Comparison of ENCODE assay signal across 18 cellular contexts in the genomic region with DNA sequence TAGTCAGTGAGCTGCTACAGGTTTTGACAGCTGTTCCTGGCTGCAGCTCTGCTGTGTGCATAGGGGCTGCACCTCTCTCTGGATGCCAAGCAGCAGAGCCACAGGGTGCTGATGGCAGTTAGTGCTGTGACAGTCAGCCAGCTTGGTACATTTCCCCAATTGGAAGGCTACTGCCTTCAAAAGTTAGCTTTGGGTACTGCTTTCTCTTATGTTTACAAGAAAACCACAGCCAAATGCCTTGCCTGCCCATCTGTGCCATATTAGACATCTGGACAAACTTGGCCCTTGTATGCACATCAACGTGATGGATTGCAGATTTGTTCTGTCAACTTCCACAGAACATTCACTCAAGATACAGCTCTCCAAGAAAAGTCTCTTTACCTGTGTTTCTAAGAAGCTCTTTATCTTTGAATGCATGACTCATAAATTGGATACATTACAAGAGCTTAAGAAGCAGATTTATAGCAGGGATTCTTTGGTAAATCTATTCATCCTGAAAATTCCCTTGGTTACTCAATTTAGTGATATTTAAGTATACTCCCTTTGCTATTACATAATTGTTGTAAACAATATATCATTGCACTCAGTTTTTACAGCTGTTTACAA.
A peak's percentile ranks its signal among the peaks of the same experiment; 100 is the strongest.
DNase-seq lines count a peak whose midpoint lies in the region; ATAC-seq and TF ChIP-seq lines count a peak whose summit lies in the region.
"Had no signal": no experiment of that assay in that cellular context is flagged by ENCODE, and none has a peak within 500 bp of the region (broad histone marks: within the 10 kb centered on the region; RNA-seq: fewer than 3 reads in every experiment).

No MANE protein-coding gene starts in this region.

- H3K9me3 Mint-ChIP-seq in glutamatergic neuron (ENCODE audit: unreplicated experiment) (no peaks in the 10 kb centered on the region), chondrocyte (ENCODE audit: low read depth) (no peaks in the 10 kb centered on the region)
- H3K9me3 Mint-ChIP-seq: stimulated activated naive B cell treated with anti-CD40 and anti-IgM and Interleukin-4, amounts not matched to agents 10 μg/mL and 1 μg/mL and 100 μg/mL, for 72 hours had no signal

- H3K36me3 Mint-ChIP-seq in glutamatergic neuron (ENCODE audit: unreplicated experiment): no peaks in the 10 kb centered on the region
- no peaks in the 10 kb centered on the region for H3K36me3 Mint-ChIP-seq in chondrocyte (ENCODE audit: low read depth)
- H3K36me3 Mint-ChIP-seq: naive thymus-derived CD4-positive, alpha-beta T cell; stimulated activated naive B cell treated with anti-CD40 and anti-IgM and Interleukin-4, amounts not matched to agents 10 μg/mL and 1 μg/mL and 100 μg/mL, for 72 hours had no signal

- no peak for ATAC-seq in GM21526 (IDR thresholded peaks at IDR 0.05; ENCODE audit: low FRiP score, unreplicated experiment)
- ATAC-seq: activated CD8-positive, alpha-beta T cell treated with anti-CD3 and anti-CD28 coated beads, Interleukin-2, amount 10 ng/mL, durations not matched to agents 7 days and 5 days; naive thymus-derived CD4-positive, alpha-beta T cell; right cardiac atrium; stimulated activated naive B cell treated with anti-CD40 and anti-IgM and Interleukin-4, amounts not matched to agents 10 μg/mL and 1 μg/mL and 100 μg/mL, for 72 hours had no signal

- TF ChIP-seq RAD21 in Ishikawa (IDR thresholded peaks at IDR 0.05; ENCODE audit: low read depth): no peak

- TF ChIP-seq CTCF in glutamatergic neuron (IDR thresholded peaks at IDR 0.05; ENCODE audit: partially characterized antibody, unreplicated experiment) (no peak), chondrocyte (IDR thresholded peaks at IDR 0.05) (no peak)

- no peak overlapping the region for H3K4me3 Mint-ChIP-seq in glutamatergic neuron (ENCODE audit: unreplicated experiment)
- no peak overlapping the region for H3K4me3 Mint-ChIP-seq in chondrocyte (ENCODE audit: unreplicated experiment)
- H3K4me3 Mint-ChIP-seq: activated CD8-positive, alpha-beta T cell treated with anti-CD3 and anti-CD28 coated beads, Interleukin-2, amount 10 ng/mL, durations not matched to agents 7 days and 5 days; B cell; naive thymus-derived CD4-positive, alpha-beta T cell; stimulated activated naive B cell treated with anti-CD40 and anti-IgM and Interleukin-4, amounts not matched to agents 10 μg/mL and 1 μg/mL and 100 μg/mL, for 72 hours had no signal

- H3K27ac Mint-ChIP-seq in glutamatergic neuron (ENCODE audit: unreplicated experiment) (no peak overlapping the region), chondrocyte (ENCODE audit: unreplicated experiment) (no peak overlapping the region)
- H3K27ac Mint-ChIP-seq: activated CD8-positive, alpha-beta T cell treated with anti-CD3 and anti-CD28 coated beads, Interleukin-2, amount 10 ng/mL, durations not matched to agents 7 days and 5 days; B cell; naive thymus-derived CD4-positive, alpha-beta T cell; stimulated activated naive B cell treated with anti-CD40 and anti-IgM and Interleukin-4, amounts not matched to agents 10 μg/mL and 1 μg/mL and 100 μg/mL, for 72 hours had no signal

- TF ChIP-seq EP300 in Ishikawa (IDR thresholded peaks at IDR 0.05; ENCODE audit: borderline replicate concordance): peak; percentile 55; the same call in 1 of the 2 replicates

- DNase-seq in COLO829 (ENCODE audit: low spot score) (peak; percentile 70), T1000 (lab: John Stamatoyannopoulos, UW) (peak; percentile 14), glutamatergic neuron (peak; percentile 18), chondrocyte (ENCODE audit: low spot score) (no peak), C1 segment of cervical spinal cord (lab: John Stamatoyannopoulos, UW) (no peak)
- DNase-seq in effector CD8-positive, alpha-beta T cell (lab: John Stamatoyannopoulos, UW): no peak
- DNase-seq: activated CD8-positive, alpha-beta T cell treated with anti-CD3 and anti-CD28 coated beads, Interleukin-2, amount 10 ng/mL, durations not matched to agents 7 days and 5 days; activated gamma-delta T cell treated with Interleukin-2 at 50 U/mL for 16 hours; central memory CD4-positive, alpha-beta T cell; Karpas-422; naive thymus-derived CD4-positive, alpha-beta T cell; NCI-H345; right cardiac atrium; stimulated activated CD4-positive, alpha-beta T cell treated with anti-CD3 and anti-CD28 coated beads, Interleukin-4, amount 100 ng/mL, for 24 hours; stimulated activated naive B cell treated with anti-CD40 and anti-IgM and Interleukin-4, amounts not matched to agents 10 μg/mL and 1 μg/mL and 100 μg/mL, for 72 hours had no signal

- H3K4me1 Mint-ChIP-seq in glutamatergic neuron (ENCODE audit: low read depth, unreplicated experiment) (peaks cover 5% of the 10 kb centered on the region), chondrocyte (ENCODE audit: low read depth) (no peaks in the 10 kb centered on the region)
- H3K4me1 Mint-ChIP-seq: B cell; naive thymus-derived CD4-positive, alpha-beta T cell; stimulated activated naive B cell treated with anti-CD40 and anti-IgM and Interleukin-4, amounts not matched to agents 10 μg/mL and 1 μg/mL and 100 μg/mL, for 72 hours had no signal

- no peaks in the 10 kb centered on the region for H3K27me3 Mint-ChIP-seq in glutamatergic neuron (ENCODE audit: unreplicated experiment)
- peaks cover under 1% of the 10 kb centered on the region for H3K27me3 Mint-ChIP-seq in chondrocyte (ENCODE audit: low read depth)
- H3K27me3 Mint-ChIP-seq: B cell; naive thymus-derived CD4-positive, alpha-beta T cell; stimulated activated naive B cell treated with anti-CD40 and anti-IgM and Interleukin-4, amounts not matched to agents 10 μg/mL and 1 μg/mL and 100 μg/mL, for 72 hours had no signal

TF ChIP-seq in Ishikawa, 13 proteins besides CTCF, POLR2A, EP300 and RAD21:
- peak; percentile 83 for TF ChIP-seq TCF12 (IDR thresholded peaks at IDR 0.05; ENCODE audit: low read depth)
- TF ChIP-seq TEAD4 (IDR thresholded peaks at IDR 0.05): no peak

Comparison
In these comparisons a context has a peak if more than half of its experiments do, and no peak if none do; other contexts are left out.
1. DNase-seq: peak in COLO829 (single experiment), T1000 (single experiment) and glutamatergic neuron (single experiment); none in chondrocyte (single experiment), effector CD8-positive, alpha-beta T cell (single experiment) and C1 segment of cervical spinal cord (0 of 14).